In the genomic region with DNA sequence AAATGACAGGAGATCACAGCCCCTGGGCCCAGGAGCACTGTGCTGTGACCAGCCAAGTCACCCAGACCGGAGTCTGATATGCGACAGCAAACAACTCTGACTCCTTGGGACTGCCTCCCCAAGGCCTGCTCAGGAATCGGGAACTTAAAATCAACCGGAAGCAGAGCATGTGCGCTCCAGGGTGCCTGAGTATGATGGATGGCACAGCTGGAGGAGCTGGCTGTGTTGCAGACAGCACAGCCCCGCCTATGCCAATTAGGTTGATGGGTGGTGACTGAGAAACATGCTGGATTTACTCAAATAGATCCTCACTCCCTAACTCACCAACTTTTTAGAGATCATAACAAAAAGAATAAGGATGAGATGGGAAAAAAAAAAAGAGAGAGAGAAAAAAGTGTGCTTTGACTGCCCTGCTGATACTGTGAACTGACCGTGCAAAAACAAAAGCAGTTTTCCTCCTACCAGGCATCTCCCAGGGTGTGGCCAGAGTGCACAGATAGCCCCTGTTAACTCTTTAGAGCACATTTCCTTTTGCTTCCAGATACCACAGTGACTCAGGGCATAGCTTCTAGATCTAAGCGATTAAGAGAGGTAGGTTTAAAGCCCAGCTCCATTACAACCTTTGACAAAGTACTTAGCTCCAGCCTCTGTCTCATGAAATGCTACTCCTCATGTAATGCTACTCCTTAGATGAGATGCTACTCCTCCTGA, we compare ENCODE assay signal across 1 cellular context.
TF ChIP-seq lines count a peak whose summit lies in the region.

No MANE protein-coding gene starts in this region.

TF ChIP-seq in HepG2, 621 proteins besides CTCF, POLR2A, EP300 and RAD21 (continued from another document):
- TF ChIP-seq, protein P1, sequence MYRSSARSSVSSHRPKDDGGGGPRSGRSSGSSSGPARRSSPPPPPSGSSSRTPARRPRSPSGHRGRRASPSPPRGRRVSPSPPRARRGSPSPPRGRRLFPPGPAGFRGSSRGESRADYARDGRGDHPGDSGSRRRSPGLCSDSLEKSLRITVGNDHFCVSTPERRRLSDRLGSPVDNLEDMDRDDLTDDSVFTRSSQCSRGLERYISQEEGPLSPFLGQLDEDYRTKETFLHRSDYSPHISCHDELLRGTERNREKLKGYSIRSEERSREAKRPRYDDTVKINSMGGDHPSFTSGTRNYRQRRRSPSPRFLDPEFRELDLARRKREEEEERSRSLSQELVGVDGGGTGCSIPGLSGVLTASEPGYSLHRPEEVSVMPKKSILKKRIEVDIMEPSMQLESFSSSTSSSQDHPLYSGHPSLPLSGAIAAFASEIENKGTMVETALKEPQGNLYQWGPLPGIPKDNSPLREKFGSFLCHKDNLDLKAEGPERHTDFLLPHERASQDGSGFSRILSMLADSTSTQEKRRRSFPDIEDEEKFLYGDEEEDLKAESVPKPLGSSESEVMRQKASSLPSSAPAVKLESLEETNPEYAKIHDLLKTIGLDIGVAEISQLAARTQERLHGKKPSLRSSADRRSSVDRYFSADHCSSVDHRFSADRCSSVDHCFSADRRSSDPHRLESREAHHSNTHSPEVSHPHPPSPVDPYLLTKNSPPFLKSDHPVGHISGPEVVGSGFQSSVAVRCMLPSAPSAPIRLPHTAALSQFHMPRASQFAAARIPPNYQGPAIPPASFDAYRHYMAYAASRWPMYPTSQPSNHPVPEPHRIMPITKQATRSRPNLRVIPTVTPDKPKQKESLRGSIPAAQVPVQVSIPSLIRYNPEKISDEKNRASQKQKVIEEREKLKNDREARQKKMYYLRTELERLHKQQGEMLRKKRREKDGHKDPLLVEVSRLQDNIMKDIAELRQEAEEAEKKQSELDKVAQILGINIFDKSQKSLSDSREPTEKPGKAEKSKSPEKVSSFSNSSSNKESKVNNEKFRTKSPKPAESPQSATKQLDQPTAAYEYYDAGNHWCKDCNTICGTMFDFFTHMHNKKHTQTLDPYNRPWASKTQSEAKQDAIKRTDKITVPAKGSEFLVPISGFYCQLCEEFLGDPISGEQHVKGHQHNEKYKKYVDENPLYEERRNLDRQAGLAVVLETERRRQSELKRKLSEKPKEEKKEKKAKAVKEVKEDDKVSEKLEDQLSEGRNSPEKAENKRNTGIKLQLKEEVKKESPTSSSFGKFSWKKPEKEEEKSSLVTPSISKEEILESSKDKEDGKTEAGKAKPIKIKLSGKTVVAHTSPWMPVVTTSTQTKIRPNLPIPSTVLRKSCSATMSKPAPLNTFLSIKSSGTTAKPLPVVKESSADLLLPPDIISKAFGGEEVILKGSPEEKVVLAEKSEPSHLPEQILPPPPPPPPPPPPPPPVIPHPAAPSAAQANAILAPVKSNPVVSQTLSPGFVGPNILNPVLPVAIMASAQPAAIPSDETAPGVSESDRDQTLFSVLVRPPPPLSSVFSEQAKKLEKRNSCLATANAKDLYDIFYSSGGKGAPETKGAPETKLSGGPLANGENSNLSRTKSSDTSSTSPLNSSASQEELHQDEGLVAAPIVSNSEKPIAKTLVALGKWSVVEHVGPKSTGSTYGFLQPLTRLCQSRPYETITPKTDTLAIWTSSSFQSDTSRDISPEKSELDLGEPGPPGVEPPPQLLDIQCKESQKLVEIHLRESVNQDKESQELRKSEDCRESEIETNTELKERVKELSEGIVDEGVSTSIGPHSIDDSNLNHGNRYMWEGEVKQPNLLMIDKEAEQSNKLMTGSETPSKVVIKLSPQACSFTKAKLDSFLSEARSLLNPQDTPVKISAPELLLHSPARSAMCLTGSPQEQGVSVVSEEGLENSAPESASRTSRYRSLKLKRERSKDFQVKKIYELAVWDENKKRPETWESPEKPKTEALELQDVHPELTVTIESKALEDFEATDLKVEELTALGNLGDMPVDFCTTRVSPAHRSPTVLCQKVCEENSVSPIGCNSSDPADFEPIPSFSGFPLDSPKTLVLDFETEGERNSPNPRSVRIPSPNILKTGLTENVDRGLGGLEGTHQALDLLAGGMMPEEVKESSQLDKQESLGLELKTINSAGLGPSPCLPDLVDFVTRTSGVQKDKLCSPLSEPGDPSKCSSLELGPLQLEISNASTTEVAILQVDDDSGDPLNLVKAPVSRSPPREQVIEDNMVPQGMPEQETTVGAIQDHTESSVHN (CRISPR knock-in tag; IDR thresholded peaks at IDR 0.05) = no peak
- TF ChIP-seq ZNF616 (CRISPR knock-in tag; IDR thresholded peaks at IDR 0.05; ENCODE audit: low read depth) (no peak), HDAC1 (CRISPR knock-in tag; IDR thresholded peaks at IDR 0.05) (no peak), ATF7-NPFF (CRISPR knock-in tag; IDR thresholded peaks at IDR 0.05; ENCODE audit: low read depth) (no peak)
- TF ChIP-seq, protein P2, sequence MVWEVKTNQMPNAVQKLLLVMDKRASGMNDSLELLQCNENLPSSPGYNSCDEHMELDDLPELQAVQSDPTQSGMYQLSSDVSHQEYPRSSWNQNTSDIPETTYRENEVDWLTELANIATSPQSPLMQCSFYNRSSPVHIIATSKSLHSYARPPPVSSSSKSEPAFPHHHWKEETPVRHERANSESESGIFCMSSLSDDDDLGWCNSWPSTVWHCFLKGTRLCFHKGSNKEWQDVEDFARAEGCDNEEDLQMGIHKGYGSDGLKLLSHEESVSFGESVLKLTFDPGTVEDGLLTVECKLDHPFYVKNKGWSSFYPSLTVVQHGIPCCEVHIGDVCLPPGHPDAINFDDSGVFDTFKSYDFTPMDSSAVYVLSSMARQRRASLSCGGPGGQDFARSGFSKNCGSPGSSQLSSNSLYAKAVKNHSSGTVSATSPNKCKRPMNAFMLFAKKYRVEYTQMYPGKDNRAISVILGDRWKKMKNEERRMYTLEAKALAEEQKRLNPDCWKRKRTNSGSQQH (CRISPR knock-in tag; IDR thresholded peaks at IDR 0.05; ENCODE audit: low read depth) = no peak
- TF ChIP-seq, protein P3, sequence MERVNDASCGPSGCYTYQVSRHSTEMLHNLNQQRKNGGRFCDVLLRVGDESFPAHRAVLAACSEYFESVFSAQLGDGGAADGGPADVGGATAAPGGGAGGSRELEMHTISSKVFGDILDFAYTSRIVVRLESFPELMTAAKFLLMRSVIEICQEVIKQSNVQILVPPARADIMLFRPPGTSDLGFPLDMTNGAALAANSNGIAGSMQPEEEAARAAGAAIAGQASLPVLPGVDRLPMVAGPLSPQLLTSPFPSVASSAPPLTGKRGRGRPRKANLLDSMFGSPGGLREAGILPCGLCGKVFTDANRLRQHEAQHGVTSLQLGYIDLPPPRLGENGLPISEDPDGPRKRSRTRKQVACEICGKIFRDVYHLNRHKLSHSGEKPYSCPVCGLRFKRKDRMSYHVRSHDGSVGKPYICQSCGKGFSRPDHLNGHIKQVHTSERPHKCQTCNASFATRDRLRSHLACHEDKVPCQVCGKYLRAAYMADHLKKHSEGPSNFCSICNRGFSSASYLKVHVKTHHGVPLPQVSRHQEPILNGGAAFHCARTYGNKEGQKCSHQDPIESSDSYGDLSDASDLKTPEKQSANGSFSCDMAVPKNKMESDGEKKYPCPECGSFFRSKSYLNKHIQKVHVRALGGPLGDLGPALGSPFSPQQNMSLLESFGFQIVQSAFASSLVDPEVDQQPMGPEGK (CRISPR knock-in tag; IDR thresholded peaks at IDR 0.05) = no peak
- TF ChIP-seq, protein P4, sequence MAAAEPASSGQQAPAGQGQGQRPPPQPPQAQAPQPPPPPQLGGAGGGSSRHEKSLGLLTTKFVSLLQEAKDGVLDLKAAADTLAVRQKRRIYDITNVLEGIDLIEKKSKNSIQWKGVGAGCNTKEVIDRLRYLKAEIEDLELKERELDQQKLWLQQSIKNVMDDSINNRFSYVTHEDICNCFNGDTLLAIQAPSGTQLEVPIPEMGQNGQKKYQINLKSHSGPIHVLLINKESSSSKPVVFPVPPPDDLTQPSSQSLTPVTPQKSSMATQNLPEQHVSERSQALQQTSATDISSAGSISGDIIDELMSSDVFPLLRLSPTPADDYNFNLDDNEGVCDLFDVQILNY (CRISPR knock-in tag; conservative IDR thresholded peaks at IDR 0.05) = no peak
